ENCODE assay signal across 8 cellular contexts in the genomic region with DNA sequence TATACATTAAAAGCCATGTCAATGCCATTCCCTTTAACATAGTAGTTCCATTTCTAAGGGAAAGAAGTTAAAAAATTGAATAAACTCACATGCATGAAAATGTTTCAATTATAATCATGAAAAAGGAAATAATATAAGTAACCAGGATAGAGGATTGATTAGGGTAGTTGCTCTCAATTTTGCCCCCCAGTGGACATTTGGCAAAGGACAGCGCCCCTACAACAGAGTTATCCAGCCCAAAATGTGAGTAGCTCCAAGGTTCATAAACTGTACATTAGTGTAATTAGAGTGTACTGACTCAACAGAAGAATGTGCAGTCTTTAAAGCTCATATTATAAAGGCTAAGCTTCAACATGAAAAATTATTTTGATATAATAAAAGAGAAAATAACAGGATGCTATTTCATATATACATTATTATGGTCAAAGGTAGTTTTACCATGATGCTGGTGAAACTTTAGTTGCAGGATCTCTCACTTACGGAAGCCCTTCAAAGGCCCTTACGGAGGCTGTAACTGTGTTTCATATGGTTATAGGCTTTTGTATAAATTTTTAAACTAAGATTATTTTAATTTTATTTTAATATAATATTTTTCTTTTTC.
A peak's percentile ranks its signal among the peaks of the same experiment; 100 is the strongest.
DNase-seq lines count a peak whose midpoint lies in the region; TF ChIP-seq lines count a peak whose summit lies in the region.

No MANE protein-coding gene starts in this region.

- no peaks in the 10 kb centered on the region for H3K27me3 ChIP-seq in adrenal gland
- H3K27me3 ChIP-seq in neutrophil, result no peaks in the 10 kb centered on the region
- H3K27me3 ChIP-seq in tibial artery, result no peaks in the 10 kb centered on the region
- no peaks in the 10 kb centered on the region for H3K27me3 ChIP-seq in neuronal stem cell (ENCODE audit: control insufficient read depth in 3 of 3, insufficient read depth in 3 of 3, low read depth in 1 of 3, low read length in 3 of 3)

- H2AFZ ChIP-seq in neuronal stem cell (ENCODE audit: low read length), result no peak overlapping the region

- no peak overlapping the region for H3K9ac ChIP-seq in neuronal stem cell (ENCODE audit: low read depth, low read length, poor library complexity)

- H3K23ac ChIP-seq in neuronal stem cell (ENCODE audit: low read depth, low read length, poor library complexity), result no peak overlapping the region

- no peak overlapping the region for H3K4me3 ChIP-seq in Jurkat, Clone E6-1 (ENCODE audit: low read length)
- H3K4me3 ChIP-seq in adrenal gland, result no peak overlapping the region
- H3K4me3 ChIP-seq in neutrophil (ENCODE audit: low read depth in 1 of 2, low read length in 1 of 2), result no peak overlapping the region
- H3K4me3 ChIP-seq in tibial artery, result no peak overlapping the region
- no peak overlapping the region for H3K4me3 ChIP-seq in neuronal stem cell (ENCODE audit: low read length in 2 of 2)

- TF ChIP-seq POLR2A in adrenal gland (IDR thresholded peaks at IDR 0.05), result no peak

- no peak overlapping the region for H2BK5ac ChIP-seq in neuronal stem cell (ENCODE audit: low read length)

- no peak overlapping the region for H4K8ac ChIP-seq in neuronal stem cell (ENCODE audit: low read depth, low read length)

- H3K9me3 ChIP-seq in adrenal gland (replicated peaks in 1 of 3), result no peaks in the 10 kb centered on the region
- no peaks in the 10 kb centered on the region for H3K9me3 ChIP-seq in neutrophil
- H3K9me3 ChIP-seq in tibial artery, result no peaks in the 10 kb centered on the region
- H3K9me3 ChIP-seq in neuronal stem cell (replicated peaks in 1 of 2; ENCODE audit: control insufficient read depth in 2 of 2, insufficient read depth in 1 of 2, low read depth in 1 of 2, low read length in 2 of 2), result no peaks in the 10 kb centered on the region

- DNase-seq in NOMO-1 treated with DMSO at 0.1 percent for 48 hours (lab: John Stamatoyannopoulos, UW; ENCODE audit: unreplicated experiment) (peak; percentile 19), NOMO-1 treated with dmso at 0.1 percent for 144 hours (lab: John Stamatoyannopoulos, UW; ENCODE audit: unreplicated experiment) (no peak), adrenal gland (no peak), tibial artery (no peak), neuronal stem cell (ENCODE audit: low spot score) (no peak)
- peak; percentile 3 for DNase-seq in Jurkat, Clone E6-1 (ENCODE audit: low read depth, low spot score)
- no peak for DNase-seq in activated CD4-positive, alpha-beta T cell treated with anti-CD3 and anti-CD28 coated beads for 4 hours

- no peak overlapping the region for H2BK15ac ChIP-seq in neuronal stem cell (ENCODE audit: low read length)

- H3K18ac ChIP-seq in neuronal stem cell (ENCODE audit: low read length), result no peak overlapping the region

- H3K4me1 ChIP-seq in adrenal gland (replicated peaks in 1 of 2), result no peaks in the 10 kb centered on the region
- no peaks in the 10 kb centered on the region for H3K4me1 ChIP-seq in neutrophil (ENCODE audit: control insufficient read depth in 1 of 2, insufficient read depth in 1 of 2, low read depth in 1 of 2, low read length in 1 of 2)
- no peaks in the 10 kb centered on the region for H3K4me1 ChIP-seq in tibial artery
- peaks cover 0 to 4% of the 10 kb centered on the region in 2 donors for H3K4me1 ChIP-seq in neuronal stem cell (ENCODE audit: control insufficient read depth in 2 of 2, insufficient read depth in 1 of 2, low read depth in 1 of 2, low read length in 2 of 2)

- intact Hi-C loops in adrenal gland (cut with DNase I), result no loop called here
- intact Hi-C loops in tibial artery (cut with DNase I; ENCODE audit: low total_unique reads), result no loop called here

- H3K79me1 ChIP-seq in neuronal stem cell (ENCODE audit: low read depth, low read length), result no peaks in the 10 kb centered on the region

- H2AK5ac ChIP-seq in neuronal stem cell (ENCODE audit: low read depth, low read length), result no peak overlapping the region

- no peak overlapping the region for H2BK12ac ChIP-seq in neuronal stem cell (ENCODE audit: low read length)

- H4K91ac ChIP-seq in neuronal stem cell (ENCODE audit: low read depth, low read length, poor library complexity), result no peak overlapping the region

- H3K4me2 ChIP-seq in neuronal stem cell (ENCODE audit: insufficient read depth, low read length, poor library complexity, severe bottlenecking), result no peak overlapping the region

- no peak overlapping the region for H3K14ac ChIP-seq in neuronal stem cell (ENCODE audit: low read length)

- H3K4ac ChIP-seq in neuronal stem cell (ENCODE audit: low read length), result no peak overlapping the region

- H2BK120ac ChIP-seq in neuronal stem cell (ENCODE audit: low read depth, low read length), result no peak overlapping the region

- H3K27ac ChIP-seq in adrenal gland (no peak overlapping the region), neutrophil (no peak overlapping the region), tibial artery (no peak overlapping the region), neuronal stem cell (replicated peaks; ENCODE audit: low read length) (no peak overlapping the region)

- 86 to 95% (median 93%) methylated on average over 3 of the region's 3 CpGs for WGBS in adrenal gland, 4 donors
- WGBS in neuronal stem cell (ENCODE audit: extremely low coverage in 2 of 2, insufficient read length in 2 of 2, insufficient replicate concordance in 1 of 2), 2 donors, result no CpG with 5 or more reads among the region's 3 CpGs

- TF ChIP-seq CTCF in adrenal gland (IDR thresholded peaks at IDR 0.05) (peak in 4 of 6 experiments; percentile 14 to 39 (median 26)), neutrophil (IDR thresholded peaks at IDR 0.05) (peak; percentile 36), tibial artery (IDR thresholded peaks at IDR 0.05) (peak in 1 of 2 experiments; percentile 8)

- no peaks in the 10 kb centered on the region for H3K36me3 ChIP-seq in adrenal gland (replicated peaks in 1 of 2)
- H3K36me3 ChIP-seq in neutrophil, result no peaks in the 10 kb centered on the region
- no peaks in the 10 kb centered on the region for H3K36me3 ChIP-seq in tibial artery
- H3K36me3 ChIP-seq in neuronal stem cell (replicated peaks in 1 of 2; ENCODE audit: control insufficient read depth in 2 of 2, insufficient read depth in 2 of 2, low read length in 2 of 2), result no peaks in the 10 kb centered on the region

Comparison
In these comparisons a context has a peak if more than half of its experiments do, and no peak if none do; other contexts are left out.
1. DNase-seq: peak in NOMO-1 treated with DMSO at 0.1 percent for 48 hours (single experiment) and Jurkat, Clone E6-1 (single experiment); none in NOMO-1 treated with dmso at 0.1 percent for 144 hours (single experiment), adrenal gland (0 of 7), tibial artery (0 of 2), activated CD4-positive, alpha-beta T cell treated with anti-CD3 and anti-CD28 coated beads for 4 hours (0 of 2) and neuronal stem cell (single experiment).